Comparison of ENCODE assay signal across 8 cellular contexts in genomic region chr3:186109897-186110803, GRCh38. TPM values are rescaled to one million over a fixed set of nuclear protein-coding genes. Genes with fewer than 3 reads are reported as not detected.
DNase-seq lines count a peak whose midpoint lies in the region; ATAC-seq and TF ChIP-seq lines count a peak whose summit lies in the region.

No MANE protein-coding gene starts in this region.

- no peak for ATAC-seq in Panc1
- ATAC-seq in GM21825 (IDR thresholded peaks at IDR 0.05; ENCODE audit: unreplicated experiment) = no peak
- ATAC-seq in GM18867 (IDR thresholded peaks at IDR 0.05; ENCODE audit: unreplicated experiment) = no peak
- no peak for ATAC-seq in HG02852 (IDR thresholded peaks at IDR 0.05; ENCODE audit: unreplicated experiment)

- POLR2A ChIA-PET in Panc1 (lab: Charles Lee) = interaction anchor here (0.6 kb wide), 1 partner anchor 27 kb away, joined by 4 read pairs; no protein-coding TSS in a partner anchor

- DNase-seq in NCI-H748 (lab: John Stamatoyannopoulos, UW; ENCODE audit: unreplicated experiment) = peak; percentile 19
- DNase-seq in NCI-H748 treated with DMSO at 0.1 percent for 48 hours (lab: John Stamatoyannopoulos, UW) = no peak
- no peak for DNase-seq in Panc1 (ENCODE audit: low read depth, low spot score)
- no peak for DNase-seq in effector memory CD4-positive, alpha-beta T cell

- no TSS peak for BruUV-seq in Panc1 (replicated peaks; lab: Mats Ljungman, UMichigan)

- CTCF ChIA-PET in Panc1 (lab: Charles Lee) = interaction anchor here (0.6 kb wide), 1 partner anchor 166 kb away, joined by 10 read pairs; no protein-coding TSS in a partner anchor

- H3K27ac ChIP-seq in Panc1 (ENCODE audit: low read length) = peak overlapping the region; percentile 80
- no peak overlapping the region for H3K27ac ChIP-seq in effector memory CD4-positive, alpha-beta T cell (ENCODE audit: insufficient read depth, low read length, poor library complexity, severe bottlenecking)
- peak overlapping the region; percentile 91 for H3K27ac ChIP-seq in muscle layer of duodenum (ENCODE audit: low read length)

- H3K36me3 ChIP-seq in Panc1 (ENCODE audit: control insufficient read depth, insufficient read depth, low read length) (no peaks in the 10 kb centered on the region), muscle layer of duodenum (ENCODE audit: control insufficient read depth in 1 of 2, insufficient read depth in 2 of 2, low read length in 2 of 2) (no peaks in the 10 kb centered on the region)
- H3K36me3 ChIP-seq in effector memory CD4-positive, alpha-beta T cell (ENCODE audit: control insufficient read depth, insufficient read depth, low read length) = no peaks in the 10 kb centered on the region

- H3K9me3 ChIP-seq in Panc1 (ENCODE audit: control insufficient read depth, insufficient read depth, low read depth, low read length) (no peaks in the 10 kb centered on the region), muscle layer of duodenum (ENCODE audit: control insufficient read depth in 1 of 2, low read length in 2 of 2) (no peaks in the 10 kb centered on the region)
- H3K9me3 ChIP-seq in effector memory CD4-positive, alpha-beta T cell (ENCODE audit: control insufficient read depth, low read length) = no peaks in the 10 kb centered on the region

- 0 out of 2 replicates have a peak, but pooled peaks cover 2% of the 10 kb centered on the region for H3K27me3 ChIP-seq in Panc1 (ENCODE audit: control insufficient read depth, insufficient read depth, low read length)
- peaks cover 56% of the 10 kb centered on the region for H3K27me3 ChIP-seq in effector memory CD4-positive, alpha-beta T cell (replicated peaks; ENCODE audit: control insufficient read depth, insufficient read depth, low read length, poor library complexity, severe bottlenecking)
- no peaks in the 10 kb centered on the region for H3K27me3 ChIP-seq in muscle layer of duodenum (ENCODE audit: low read depth, low read length)

- no peak for TF ChIP-seq CTCF in Panc1 (IDR thresholded peaks at IDR 0.05)

- intact Hi-C loops in Panc1 (cut with micrococcal nuclease; ENCODE audit: unreplicated experiment) = loop anchor here (5.0 kb wide), 2 partner anchors 128 to 132 kb away; no protein-coding TSS in a partner anchor

- peaks cover 26% of the 10 kb centered on the region for H3K4me1 ChIP-seq in Panc1 (ENCODE audit: control insufficient read depth, insufficient read depth, low read length)
- H3K4me1 ChIP-seq in effector memory CD4-positive, alpha-beta T cell (ENCODE audit: control insufficient read depth, insufficient read depth, low read length, poor library complexity, severe bottlenecking) = peaks cover 34% of the 10 kb centered on the region
- peaks cover 8 to 12% of the 10 kb centered on the region in 2 donors for H3K4me1 ChIP-seq in muscle layer of duodenum (ENCODE audit: control insufficient read depth in 1 of 2, insufficient read depth in 2 of 2, low read length in 2 of 2)

- in situ Hi-C loops in Panc1 (cut with HindIII; ENCODE audit: low pct_unique_long_range_greater_than_20kb, low sequenced_read_pairs) = no loop called here

- peak overlapping the region; percentile 91 to 95 for H3K4me3 ChIP-seq in Panc1 (ENCODE audit: low read depth in 2 of 2, low read length in 2 of 2)
- peak overlapping the region; percentile 66 for H3K4me3 ChIP-seq in effector memory CD4-positive, alpha-beta T cell (ENCODE audit: insufficient read depth, low read depth, low read length, poor library complexity, severe bottlenecking)
- H3K4me3 ChIP-seq in muscle layer of duodenum (ENCODE audit: low read depth in 1 of 2, low read length in 2 of 2) = peak overlapping the region; percentile 80 to 88

RNA-seq across cellular contexts. Expression of gene ETV5, which starts 1.3 kb away (rescaled TPM):
- total RNA-seq in Panc1 (2021; ENCODE audit: unreplicated experiment) = 79.3 TPM
- polyA plus RNA-seq in Panc1 (2012; ENCODE audit: insufficient read length) = 43.0 TPM
